35 cellular contexts compared by ENCODE assay signal in the genomic region with DNA sequence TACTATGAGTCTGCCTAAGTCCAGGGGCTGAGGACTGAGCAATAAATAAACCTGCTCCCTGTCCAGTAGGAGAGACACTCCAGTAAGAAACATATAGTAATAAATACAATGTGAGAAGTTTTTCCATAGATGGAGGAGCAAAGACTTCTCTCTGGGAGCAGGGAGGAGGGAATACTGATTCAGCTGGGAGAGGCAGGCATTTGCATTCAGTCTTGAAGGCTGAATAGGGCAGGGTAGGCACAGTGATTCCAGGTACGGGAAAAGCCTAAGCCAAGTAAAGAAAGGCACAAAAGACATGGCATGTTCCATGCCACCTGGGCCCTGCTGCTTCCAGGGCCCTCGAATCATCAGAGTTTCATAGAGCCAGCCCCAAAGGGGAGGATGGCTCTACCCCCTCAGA.
"Had no signal": no experiment of that assay in that cellular context is flagged by ENCODE, and none has a peak within 500 bp of the region (broad histone marks: within the 10 kb centered on the region; RNA-seq: fewer than 3 reads in every experiment).

No MANE protein-coding gene starts in this region.

- H3K4me1 Mint-ChIP-seq: activated naive CD4-positive, alpha-beta T cell treated with anti-CD3 and anti-CD28 coated beads, Interleukin-2, amount 50 U/mL, for 24 hours had no signal

- H3K27ac ChIP-seq: adrenal gland, ascending aorta, body of pancreas, brain microvascular endothelial cell, breast epithelium, cardiac muscle cell had no signal

- H3K36me3 ChIP-seq: adrenal gland, ascending aorta, brain microvascular endothelial cell, breast epithelium, cardiac muscle cell had no signal

- H3K4me3 ChIP-seq: adrenal gland, ascending aorta, body of pancreas, breast epithelium, cardiac muscle cell had no signal

- H3K27me3 ChIP-seq: adrenal gland, ascending aorta, body of pancreas, brain microvascular endothelial cell, breast epithelium, cardiac muscle cell had no signal

- H3K4me1 ChIP-seq: adrenal gland, ascending aorta, body of pancreas, breast epithelium had no signal

- H3K9me3 Mint-ChIP-seq: activated naive CD4-positive, alpha-beta T cell treated with anti-CD3 and anti-CD28 coated beads, Interleukin-2, amount 10 ng/mL, durations not matched to agents 7 days and 5 days; activated naive CD4-positive, alpha-beta T cell treated with anti-CD3 and anti-CD28 coated beads, Interleukin-2, amount 50 U/mL, for 24 hours; activated naive CD4-positive, alpha-beta T cell treated with anti-CD3 and anti-CD28 coated beads, Interleukin-2, amount 50 U/mL, for 72 hours; activated naive CD8-positive, alpha-beta T cell treated with anti-CD3 and anti-CD28 coated beads for 36 hours; activated naive CD8-positive, alpha-beta T cell treated with anti-CD3 and anti-CD28 coated beads, Interleukin-2, amount 10 ng/mL, durations not matched to agents 7 days and 5 days; activated naive CD8-positive, alpha-beta T cell treated with anti-CD3 and anti-CD28 coated beads, Interleukin-2, amount 50 U/mL, for 24 hours; activated T-cell treated with anti-CD3 and anti-CD28 coated beads, Interleukin-2, amount 50 U/mL, for 24 hours; activated T-cell treated with anti-CD3 and anti-CD28 coated beads, Interleukin-2, amount 50 U/mL, for 4 hours; activated T-cell treated with anti-CD3 and anti-CD28 coated beads, Interleukin-2, amount 50 U/mL, for 72 hours; activated T-helper 1 cell treated with anti-CD3 and anti-CD28 coated beads, Interleukin-12 subunit alpha, Interleukin-12 subunit beta, Interleukin-2, Interleukin-4 antibody, amounts not matched to agents 30 ng/mL and 10 ng/mL and 1 ng/mL, durations not matched to agents 14 hours and 24 hours and 36 hours; activated T-helper 17 cell treated with anti-CD3 and anti-CD28 coated beads, Interleukin-2, amount 50 U/mL, for 72 hours; activated T-helper 2 cell treated with anti-CD3 and anti-CD28 coated beads, Interferon-gamma antibody, Interleukin-2, Interleukin-4, amounts not matched to agents 10 μg/mL and 5 μg/mL and 100 μg/mL, durations not matched to agents 14 hours and 24 hours and 36 hours; central memory CD8-positive, alpha-beta T cell had no signal

- H3K36me3 Mint-ChIP-seq: activated naive CD4-positive, alpha-beta T cell treated with anti-CD3 and anti-CD28 coated beads, Interleukin-2, amount 10 ng/mL, durations not matched to agents 7 days and 5 days; activated naive CD4-positive, alpha-beta T cell treated with anti-CD3 and anti-CD28 coated beads, Interleukin-2, amount 50 U/mL, for 24 hours; activated naive CD4-positive, alpha-beta T cell treated with anti-CD3 and anti-CD28 coated beads, Interleukin-2, amount 50 U/mL, for 72 hours; activated naive CD8-positive, alpha-beta T cell; activated naive CD8-positive, alpha-beta T cell treated with anti-CD3 and anti-CD28 coated beads for 36 hours had no signal

- DNase-seq: activated effector memory CD4-positive, alpha-beta T cell treated with anti-CD3 and anti-CD28 coated beads, Interleukin-2, amount 50 U/mL, for 16 hours; activated effector memory CD4-positive, alpha-beta T cell treated with Interleukin-2 at 50 U/mL for 16 hours; activated gamma-delta T cell; activated gamma-delta T cell treated with Interleukin-2 at 50 U/mL for 16 hours; activated naive CD4-positive, alpha-beta T cell; activated naive CD4-positive, alpha-beta T cell treated with anti-CD3 and anti-CD28 coated beads, Interleukin-2, amount 10 ng/mL, durations not matched to agents 7 days and 5 days; activated naive CD4-positive, alpha-beta T cell treated with anti-CD3 and anti-CD28 coated beads, Interleukin-2, amount 50 U/mL, for 16 hours; activated naive CD4-positive, alpha-beta T cell treated with Interleukin-2 at 50 U/mL for 16 hours; activated naive CD8-positive, alpha-beta T cell treated with anti-CD3 and anti-CD28 coated beads for 36 hours; activated naive CD8-positive, alpha-beta T cell treated with anti-CD3 and anti-CD28 coated beads, Interleukin-2, amount 10 ng/mL, durations not matched to agents 7 days and 5 days; activated naive CD8-positive, alpha-beta T cell treated with anti-CD3 and anti-CD28 coated beads, Interleukin-2, amount 50 U/mL, for 24 hours; activated T-cell treated with anti-CD3 and anti-CD28 coated beads, Interleukin-2, amount 50 U/mL, for 1 hour; activated T-cell treated with anti-CD3 and anti-CD28 coated beads, Interleukin-2, amount 50 U/mL, for 24 hours; activated T-cell treated with anti-CD3 and anti-CD28 coated beads, Interleukin-2, amount 50 U/mL, for 4 hours; activated T-cell treated with anti-CD3 and anti-CD28 coated beads, Interleukin-2, amount 50 U/mL, for 48 hours; activated T-cell treated with anti-CD3 and anti-CD28 coated beads, Interleukin-2, amount 50 U/mL, for 72 hours; adrenal gland; amniotic stem cell; amygdala; anterior cingulate cortex; aorta; body of pancreas; brain microvascular endothelial cell; central memory CD4-positive, alpha-beta T cell; cerebellar nuclear complex had no signal

- H3K27me3 Mint-ChIP-seq: activated naive CD4-positive, alpha-beta T cell treated with anti-CD3 and anti-CD28 coated beads, Interleukin-2, amount 50 U/mL, for 24 hours; activated naive CD8-positive, alpha-beta T cell; activated naive CD8-positive, alpha-beta T cell treated with anti-CD3 and anti-CD28 coated beads for 36 hours; activated T-helper 17 cell treated with anti-CD3 and anti-CD28 coated beads, Interleukin-2, amount 50 U/mL, for 72 hours; central memory CD8-positive, alpha-beta T cell had no signal

- H3K27ac Mint-ChIP-seq: activated naive CD4-positive, alpha-beta T cell treated with anti-CD3 and anti-CD28 coated beads, Interleukin-2, amount 10 ng/mL, durations not matched to agents 7 days and 5 days; activated naive CD4-positive, alpha-beta T cell treated with anti-CD3 and anti-CD28 coated beads, Interleukin-2, amount 50 U/mL, for 24 hours; activated naive CD4-positive, alpha-beta T cell treated with anti-CD3 and anti-CD28 coated beads, Interleukin-2, amount 50 U/mL, for 72 hours; activated naive CD8-positive, alpha-beta T cell; activated naive CD8-positive, alpha-beta T cell treated with anti-CD3 and anti-CD28 coated beads for 36 hours; activated naive CD8-positive, alpha-beta T cell treated with anti-CD3 and anti-CD28 coated beads, Interleukin-2, amount 10 ng/mL, durations not matched to agents 7 days and 5 days; activated naive CD8-positive, alpha-beta T cell treated with anti-CD3 and anti-CD28 coated beads, Interleukin-2, amount 50 U/mL, for 24 hours; activated T-cell treated with anti-CD3 and anti-CD28 coated beads, Interleukin-2, amount 50 U/mL, for 24 hours; activated T-cell treated with anti-CD3 and anti-CD28 coated beads, Interleukin-2, amount 50 U/mL, for 72 hours; activated T-helper 1 cell treated with anti-CD3 and anti-CD28 coated beads, Interleukin-12 subunit alpha, Interleukin-12 subunit beta, Interleukin-2, Interleukin-4 antibody, amounts not matched to agents 30 ng/mL and 10 ng/mL and 1 ng/mL, durations not matched to agents 14 hours and 24 hours and 36 hours; activated T-helper 17 cell treated with anti-CD3 and anti-CD28 coated beads, Interleukin-2, amount 50 U/mL, for 72 hours; activated T-helper 2 cell treated with anti-CD3 and anti-CD28 coated beads, Interferon-gamma antibody, Interleukin-2, Interleukin-4, amounts not matched to agents 10 μg/mL and 5 μg/mL and 100 μg/mL, durations not matched to agents 14 hours and 24 hours and 36 hours had no signal

- H3K9me3 ChIP-seq: adrenal gland, ascending aorta, body of pancreas, breast epithelium had no signal

- ATAC-seq: activated naive CD4-positive, alpha-beta T cell treated with anti-CD3 and anti-CD28 coated beads, Interleukin-2, amount 50 U/mL, for 72 hours; activated naive CD8-positive, alpha-beta T cell treated with anti-CD3 and anti-CD28 coated beads, Interleukin-2, amount 50 U/mL, for 24 hours; activated T-cell treated with anti-CD3 and anti-CD28 coated beads, Interleukin-2, amount 50 U/mL, for 4 hours; activated T-cell treated with anti-CD3 and anti-CD28 coated beads, Interleukin-2, amount 50 U/mL, for 72 hours; activated T-helper 17 cell treated with anti-CD3 and anti-CD28 coated beads, Interleukin-2, amount 50 U/mL, for 72 hours; body of pancreas had no signal

- H3K4me3 Mint-ChIP-seq: activated naive CD4-positive, alpha-beta T cell treated with anti-CD3 and anti-CD28 coated beads, Interleukin-2, amount 10 ng/mL, durations not matched to agents 7 days and 5 days; activated naive CD4-positive, alpha-beta T cell treated with anti-CD3 and anti-CD28 coated beads, Interleukin-2, amount 50 U/mL, for 24 hours; activated naive CD8-positive, alpha-beta T cell; activated naive CD8-positive, alpha-beta T cell treated with anti-CD3 and anti-CD28 coated beads for 36 hours; activated naive CD8-positive, alpha-beta T cell treated with anti-CD3 and anti-CD28 coated beads, Interleukin-2, amount 10 ng/mL, durations not matched to agents 7 days and 5 days; activated naive CD8-positive, alpha-beta T cell treated with anti-CD3 and anti-CD28 coated beads, Interleukin-2, amount 50 U/mL, for 24 hours; activated T-cell treated with anti-CD3 and anti-CD28 coated beads, Interleukin-2, amount 50 U/mL, for 24 hours; activated T-cell treated with anti-CD3 and anti-CD28 coated beads, Interleukin-2, amount 50 U/mL, for 4 hours; activated T-cell treated with anti-CD3 and anti-CD28 coated beads, Interleukin-2, amount 50 U/mL, for 72 hours; activated T-helper 1 cell treated with anti-CD3 and anti-CD28 coated beads, Interleukin-12 subunit alpha, Interleukin-12 subunit beta, Interleukin-2, Interleukin-4 antibody, amounts not matched to agents 30 ng/mL and 10 ng/mL and 1 ng/mL, durations not matched to agents 14 hours and 24 hours and 36 hours; activated T-helper 17 cell treated with anti-CD3 and anti-CD28 coated beads, Interleukin-2, amount 50 U/mL, for 72 hours; central memory CD8-positive, alpha-beta T cell had no signal
